ENCODE assay signal across 23 cellular contexts in genomic region chr3:150309557-150309956, GRCh38.
DNase-seq lines count a peak whose midpoint lies in the region; ATAC-seq, FAIRE-seq and TF ChIP-seq lines count a peak whose summit lies in the region.
"Had no signal": no experiment of that assay in that cellular context is flagged by ENCODE, and none has a peak within 500 bp of the region (broad histone marks: within the 10 kb centered on the region; RNA-seq: fewer than 3 reads in every experiment).

No MANE protein-coding gene starts in this region.

- H2AFZ ChIP-seq in HCT116 (ENCODE audit: low read depth, low read length, poor library complexity, severe bottlenecking), result peak overlapping the region; percentile 79

- H3K9me2 ChIP-seq in HCT116 (ENCODE audit: insufficient read depth), result no peaks in the 10 kb centered on the region

- no peak overlapping the region for H3K27ac Mint-ChIP-seq in activated T-helper 2 cell treated with anti-CD3 and anti-CD28 coated beads, Interferon-gamma antibody, Interleukin-2, Interleukin-4, amounts not matched to agents 10 μg/mL and 5 μg/mL and 100 μg/mL, durations not matched to agents 14 hours and 24 hours and 36 hours
- H3K27ac Mint-ChIP-seq: activated CD4-positive, alpha-beta memory T cell treated with anti-CD3 and anti-CD28 coated beads, Interleukin-2, amount 10 ng/mL, durations not matched to agents 7 days and 5 days; activated T-cell treated with anti-CD3 and anti-CD28 coated beads, Interleukin-2, amount 50 U/mL, for 72 hours; naive thymus-derived CD8-positive, alpha-beta T cell had no signal

- CTCF ChIA-PET in A549 (lab: Yijun Ruan, JAX) (no interaction called here), HCT116 (lab: Charles Lee) (interaction anchor here (0.6 kb wide), 1 partner anchor 779 kb away, joined by 3 read pairs; no protein-coding TSS in a partner anchor)

- RAD21 ChIA-PET in HCT116 (lab: Charles Lee; ENCODE audit: low non-redundant PET in 1 of 2, low total read pairs in 2 of 2, uncharacterized antibody in 2 of 2, unreplicated experiment in 2 of 2), result no interaction called here

- H3K9ac ChIP-seq in HCT116 (ENCODE audit: low read length), result no peak overlapping the region

- peak in 1 of 2 experiments; percentile 32 for DNase-seq in A549 (ENCODE audit: low read depth in 1 of 2, low spot score in 1 of 2)
- no peak for DNase-seq in HCT116 (ENCODE audit: low read depth, low spot score)
- DNase-seq in SJCRH30, result peak in 1 of 2 experiments; percentile 40
- DNase-seq in fibroblast of gingiva (ENCODE audit: low read depth), result peak; percentile 50
- DNase-seq in pancreas, result no peak
- no peak for DNase-seq in testis
- no peak for DNase-seq in activated T-helper 2 cell treated with anti-CD3 and anti-CD28 coated beads, Interferon-gamma antibody, Interleukin-2, Interleukin-4, amounts not matched to agents 10 μg/mL and 5 μg/mL and 100 μg/mL, durations not matched to agents 14 hours and 24 hours and 36 hours (ENCODE audit: low spot score)
- no peak for DNase-seq in dermis blood vessel endothelial cell
- DNase-seq: ACHN; activated CD4-positive, alpha-beta memory T cell treated with anti-CD3 and anti-CD28 coated beads, Interleukin-2, amount 10 ng/mL, durations not matched to agents 7 days and 5 days; activated T-cell treated with anti-CD3 and anti-CD28 coated beads, Interleukin-2, amount 50 U/mL, for 72 hours; glutamatergic neuron; naive thymus-derived CD8-positive, alpha-beta T cell; NCI-H1048; NCI-H2081 treated with DMSO at 0.1 percent for 48 hours; NCI-H748 treated with DMSO at 0.1 percent for 48 hours; Peyer's patch; stimulated activated CD4-positive, alpha-beta T cell treated with anti-CD3 and anti-CD28 coated beads, Interleukin-12 subunit alpha, Interleukin-12 subunit beta, amount 100 ng/mL, for 4 hours; stimulated activated naive CD4-positive, alpha-beta T cell had no signal

- H3K9me3 Mint-ChIP-seq in activated T-helper 2 cell treated with anti-CD3 and anti-CD28 coated beads, Interferon-gamma antibody, Interleukin-2, Interleukin-4, amounts not matched to agents 10 μg/mL and 5 μg/mL and 100 μg/mL, durations not matched to agents 14 hours and 24 hours and 36 hours, result no peaks in the 10 kb centered on the region
- H3K9me3 Mint-ChIP-seq: activated CD4-positive, alpha-beta memory T cell treated with anti-CD3 and anti-CD28 coated beads, Interleukin-2, amount 10 ng/mL, durations not matched to agents 7 days and 5 days; activated T-cell treated with anti-CD3 and anti-CD28 coated beads, Interleukin-2, amount 50 U/mL, for 72 hours; naive thymus-derived CD8-positive, alpha-beta T cell had no signal

- ATAC-seq in A549, result no peak
- ATAC-seq in HCT116, result no peak
- no peak for ATAC-seq in pancreas
- ATAC-seq: activated T-cell treated with anti-CD3 and anti-CD28 coated beads, Interleukin-2, amount 50 U/mL, for 72 hours; naive thymus-derived CD8-positive, alpha-beta T cell had no signal

- no peaks in the 10 kb centered on the region for H3K36me3 Mint-ChIP-seq in activated T-helper 2 cell treated with anti-CD3 and anti-CD28 coated beads, Interferon-gamma antibody, Interleukin-2, Interleukin-4, amounts not matched to agents 10 μg/mL and 5 μg/mL and 100 μg/mL, durations not matched to agents 14 hours and 24 hours and 36 hours (ENCODE audit: low read depth)
- H3K36me3 Mint-ChIP-seq: naive thymus-derived CD8-positive, alpha-beta T cell had no signal

- no peaks in the 10 kb centered on the region for H3K4me1 Mint-ChIP-seq in activated T-helper 2 cell treated with anti-CD3 and anti-CD28 coated beads, Interferon-gamma antibody, Interleukin-2, Interleukin-4, amounts not matched to agents 10 μg/mL and 5 μg/mL and 100 μg/mL, durations not matched to agents 14 hours and 24 hours and 36 hours (ENCODE audit: low read depth)
- H3K4me1 Mint-ChIP-seq: activated CD4-positive, alpha-beta memory T cell treated with anti-CD3 and anti-CD28 coated beads, Interleukin-2, amount 10 ng/mL, durations not matched to agents 7 days and 5 days; naive thymus-derived CD8-positive, alpha-beta T cell had no signal

- no peak overlapping the region for H3K27ac ChIP-seq in A549
- H3K27ac ChIP-seq in HCT116 (ENCODE audit: low read depth, low read length), result no peak overlapping the region
- H3K27ac ChIP-seq in SJCRH30, result peak overlapping the region; percentile 95
- no peak overlapping the region for H3K27ac ChIP-seq in pancreas
- no peak overlapping the region for H3K27ac ChIP-seq in testis

- no peak overlapping the region for H3K4me2 ChIP-seq in A549
- H3K4me2 ChIP-seq in HCT116 (ENCODE audit: low read length), result peak overlapping the region; percentile 79

- H4K20me1 ChIP-seq in HCT116 (ENCODE audit: insufficient read depth), result no peaks in the 10 kb centered on the region

- intact Hi-C loops in HCT116 (cut with micrococcal nuclease), result loop anchor here (2.0 kb wide), 1 partner anchor 99 kb away; the partner anchor contains the start of gene TSC22D2
- intact Hi-C loops in pancreas (cut with DNase I), result loop anchor here in 1 of 3 donors (10.0 kb wide), 1 partner anchor 165 kb away; no protein-coding TSS in a partner anchor
- intact Hi-C loops in testis (cut with DNase I; ENCODE audit: low total_unique reads), result no loop called here
- intact Hi-C loops in activated T-helper 2 cell treated with anti-CD3 and anti-CD28 coated beads, Interferon-gamma antibody, Interleukin-2, Interleukin-4, amounts not matched to agents 10 μg/mL and 5 μg/mL and 100 μg/mL, durations not matched to agents 14 hours and 24 hours and 36 hours (cut with micrococcal nuclease), result no loop called here

- POLR2A ChIA-PET in A549 (lab: Yijun Ruan, JAX), result interaction anchor here (0.7 kb wide), 1 partner anchor 63 kb away, joined by 7 read pairs; no protein-coding TSS in a partner anchor
- POLR2A ChIA-PET in HCT116 (lab: Charles Lee), result no interaction called here

- H3K9me3 ChIP-seq in A549 (peaks cover 14% of the 10 kb centered on the region; the same call in 1 of the 3 replicates), HCT116 (ENCODE audit: control insufficient read depth in 1 of 2, insufficient read depth in 1 of 2, low read depth in 1 of 2, low read length in 2 of 2) (no peaks in the 10 kb centered on the region), SJCRH30 (replicated peaks) (0 out of 2 replicates have a peak, but pooled peaks cover 9% of the 10 kb centered on the region), pancreas (no peaks in the 10 kb centered on the region), testis (no peaks in the 10 kb centered on the region)
- H3K9me3 ChIP-seq: Peyer's patch had no signal

- no peaks in the 10 kb centered on the region for H3K36me3 ChIP-seq in HCT116 (ENCODE audit: control insufficient read depth in 1 of 2, insufficient read depth in 2 of 2, low read length in 2 of 2)
- no peaks in the 10 kb centered on the region for H3K36me3 ChIP-seq in SJCRH30
- H3K36me3 ChIP-seq in pancreas, result no peaks in the 10 kb centered on the region
- no peaks in the 10 kb centered on the region for H3K36me3 ChIP-seq in testis (ENCODE audit: low read depth, missing control alignments)
- H3K36me3 ChIP-seq: Peyer's patch had no signal

- 64% methylated on average over 3 of the region's 3 CpGs for WGBS in A549 (ENCODE audit: missing lambda C conversion rate)
- 91 to 92% methylated on average over 3 of the region's 3 CpGs for WGBS in pancreas, 2 donors
- WGBS in testis, 2 donors, result 96% methylated on average over 3 of the region's 3 CpGs

- TF ChIP-seq CTCF in A549 (IDR thresholded peaks at IDR 0.05), result no peak
- TF ChIP-seq CTCF in HCT116 (IDR thresholded peaks at IDR 0.05 in 2 of 3, conservative IDR thresholded peaks at IDR 0.05 in 1 of 3; ENCODE audit: borderline replicate concordance in 1 of 3, insufficient read depth in 1 of 3, low read depth in 2 of 3, low read length in 2 of 3), result no peak
- no peak for TF ChIP-seq CTCF in pancreas (IDR thresholded peaks at IDR 0.05)
- TF ChIP-seq CTCF in testis (IDR thresholded peaks at IDR 0.05), result no peak

- H3K4me3 ChIP-seq in A549 (no peak overlapping the region), HCT116 (replicated peaks in 1 of 2; ENCODE audit: low read depth in 1 of 2, low read length in 2 of 2) (no peak overlapping the region), SJCRH30 (no peak overlapping the region; the same call in 1 of the 2 replicates), pancreas (no peak overlapping the region), testis (no peak overlapping the region)
- H3K4me3 ChIP-seq: lung, Peyer's patch had no signal

- H3K27me3 Mint-ChIP-seq in activated T-helper 2 cell treated with anti-CD3 and anti-CD28 coated beads, Interferon-gamma antibody, Interleukin-2, Interleukin-4, amounts not matched to agents 10 μg/mL and 5 μg/mL and 100 μg/mL, durations not matched to agents 14 hours and 24 hours and 36 hours (ENCODE audit: low read depth), result peaks cover 35% of the 10 kb centered on the region

- no TSS peak for BruUV-seq in HCT116 (replicated peaks; lab: Mats Ljungman, UMichigan)

- TF ChIP-seq POLR2A in A549 (IDR thresholded peaks at IDR 0.05; ENCODE audit: low read length) (no peak), HCT116 (IDR thresholded peaks at IDR 0.05; ENCODE audit: borderline replicate concordance, extremely low read depth, insufficient read depth, insufficient read length) (no peak), testis (IDR thresholded peaks at IDR 0.05) (no peak)

- FAIRE-seq in A549 (lab: Jason Lieb, UNC) (no peak), pancreas (lab: Jason Lieb, UNC) (no peak)
- FAIRE-seq: endometrium, G401.6, GM12892 had no signal

- TF ChIP-seq EP300 in A549 (IDR thresholded peaks at IDR 0.05), result no peak

- no peak overlapping the region for H3K4me3 Mint-ChIP-seq in activated T-helper 2 cell treated with anti-CD3 and anti-CD28 coated beads, Interferon-gamma antibody, Interleukin-2, Interleukin-4, amounts not matched to agents 10 μg/mL and 5 μg/mL and 100 μg/mL, durations not matched to agents 14 hours and 24 hours and 36 hours (ENCODE audit: low read depth)
- H3K4me3 Mint-ChIP-seq: activated CD4-positive, alpha-beta memory T cell treated with anti-CD3 and anti-CD28 coated beads, Interleukin-2, amount 10 ng/mL, durations not matched to agents 7 days and 5 days; activated T-cell treated with anti-CD3 and anti-CD28 coated beads, Interleukin-2, amount 50 U/mL, for 72 hours; naive thymus-derived CD8-positive, alpha-beta T cell had no signal

- no peaks in the 10 kb centered on the region for H3K27me3 ChIP-seq in HCT116 (ENCODE audit: insufficient read depth, low read length)
- no peaks in the 10 kb centered on the region for H3K27me3 ChIP-seq in SJCRH30
- H3K27me3 ChIP-seq in pancreas, result no peaks in the 10 kb centered on the region
- H3K27me3 ChIP-seq in testis, result no peaks in the 10 kb centered on the region
- H3K27me3 ChIP-seq: Peyer's patch had no signal

- H3K4me1 ChIP-seq in A549, result no peaks in the 10 kb centered on the region
- H3K4me1 ChIP-seq in HCT116 (ENCODE audit: control insufficient read depth in 1 of 2, insufficient read depth in 2 of 2, low read length in 2 of 2), result peaks cover 12 to 40% of the 10 kb centered on the region in 2 experiments
- H3K4me1 ChIP-seq in SJCRH30, result peaks cover 48% of the 10 kb centered on the region
- H3K4me1 ChIP-seq in pancreas, result peaks cover 3 to 8% (median 6%) of the 10 kb centered on the region in 3 donors
- no peaks in the 10 kb centered on the region for H3K4me1 ChIP-seq in testis

- no peaks in the 10 kb centered on the region for H3K79me2 ChIP-seq in HCT116 (ENCODE audit: insufficient read depth, low read length)

- TF ChIP-seq RAD21 in A549 (conservative IDR thresholded peaks at IDR 0.05 in 1 of 2, IDR thresholded peaks at IDR 0.05 in 1 of 2), result no peak
- no peak for TF ChIP-seq RAD21 in HCT116 (IDR thresholded peaks at IDR 0.05; ENCODE audit: low read depth)
